Comparison of ENCODE assay signal across 8 cellular contexts in genomic region chr19:17244618-17245534, GRCh38. TPM values are rescaled to one million over a fixed set of nuclear protein-coding genes. Genes with fewer than 3 reads are reported as not detected.
DNase-seq lines count a peak whose midpoint lies in the region; ATAC-seq and TF ChIP-seq lines count a peak whose summit lies in the region.

No MANE protein-coding gene starts in this region.

- peak overlapping the region; percentile 49 for H3K4me2 ChIP-seq in mesenchymal stem cell (ENCODE audit: low read length, poor library complexity, severe bottlenecking)

- peaks cover 6% of the 10 kb centered on the region for H3K79me1 ChIP-seq in mesenchymal stem cell (replicated peaks; ENCODE audit: low read length, poor library complexity, severe bottlenecking)

- H3K36me3 ChIP-seq in HUES6 (ENCODE audit: control insufficient read depth, insufficient read depth, low read length), result peaks cover 12% of the 10 kb centered on the region
- peaks cover 0 to 16% of the 10 kb centered on the region in 2 experiments for H3K36me3 ChIP-seq in mesenchymal stem cell (ENCODE audit: control insufficient read depth in 1 of 2, insufficient read depth in 2 of 2, low read depth in 1 of 2, low read length in 2 of 2)
- peaks cover 0 to 7% of the 10 kb centered on the region in 2 donors for H3K36me3 ChIP-seq in vagina

- peak overlapping the region; percentile 93 for H3K27ac Mint-ChIP-seq in MCF 10A (ENCODE audit: low read depth, unreplicated experiment)

- peak overlapping the region in 1 of 2 experiments; percentile 99 for H3K23ac ChIP-seq in mesenchymal stem cell (ENCODE audit: low read length in 2 of 2)

- H2BK15ac ChIP-seq in mesenchymal stem cell (ENCODE audit: low read depth, poor library complexity, severe bottlenecking), result peak overlapping the region; percentile 94

- peak overlapping the region; percentile 1 for H2BK5ac ChIP-seq in mesenchymal stem cell (ENCODE audit: low read depth, low read length, poor library complexity, severe bottlenecking)

- peaks cover 21% of the 10 kb centered on the region for H3K36me3 Mint-ChIP-seq in MCF 10A (ENCODE audit: insufficient read depth, unreplicated experiment)

- H2BK120ac ChIP-seq in mesenchymal stem cell (ENCODE audit: low read depth, low read length), result peak overlapping the region; percentile 93

- peaks cover 38% of the 10 kb centered on the region for H3K4me1 Mint-ChIP-seq in MCF 10A (ENCODE audit: insufficient read depth, unreplicated experiment)

- TF ChIP-seq CTCF in MCF 10A (IDR thresholded peaks at IDR 0.05; ENCODE audit: unreplicated experiment), result no peak
- no peak for TF ChIP-seq CTCF in vagina (IDR thresholded peaks at IDR 0.05)

- H2AFZ ChIP-seq in mesenchymal stem cell (ENCODE audit: low read depth, low read length), result no peak overlapping the region

- H3K9me3 ChIP-seq in HUES6 (ENCODE audit: control insufficient read depth, insufficient read depth, low read depth, low read length) (no peaks in the 10 kb centered on the region), mesenchymal stem cell (ENCODE audit: control insufficient read depth, low read length) (no peaks in the 10 kb centered on the region), vagina (no peaks in the 10 kb centered on the region)

- peaks cover 47% of the 10 kb centered on the region for H3K4me1 ChIP-seq in HUES6 (ENCODE audit: control insufficient read depth, insufficient read depth, low read length)
- H3K4me1 ChIP-seq in mesenchymal stem cell (ENCODE audit: control insufficient read depth, insufficient read depth, low read depth, low read length), result peaks cover 53% of the 10 kb centered on the region
- H3K4me1 ChIP-seq in vagina, result peaks cover 55% of the 10 kb centered on the region

- H3K4me3 ChIP-seq in HUES6 (ENCODE audit: low read depth, low read length), result peak overlapping the region; percentile 99
- peak overlapping the region; percentile 90 to 92 for H3K4me3 ChIP-seq in mesenchymal stem cell (ENCODE audit: insufficient read depth in 1 of 2, low read depth in 1 of 2, low read length in 2 of 2)
- H3K4me3 ChIP-seq in vagina, result peak overlapping the region; percentile 81

- H3K27me3 Mint-ChIP-seq in MCF 10A (ENCODE audit: insufficient read depth, unreplicated experiment), result no peaks in the 10 kb centered on the region

- H2AK5ac ChIP-seq in mesenchymal stem cell (ENCODE audit: low read length, severe bottlenecking), result peak overlapping the region; percentile 5

- CTCF ChIA-PET in MCF 10A (lab: Yijun Ruan, JAX), result no interaction called here

- peak; percentile 16 for ATAC-seq in GM18505 (IDR thresholded peaks at IDR 0.05; ENCODE audit: unreplicated experiment)
- ATAC-seq in GM21390 (IDR thresholded peaks at IDR 0.05; ENCODE audit: unreplicated experiment), result no peak

- 1% methylated on average over 62 of the region's 100 CpGs for WGBS in mesenchymal stem cell

- peak overlapping the region; percentile 86 for H3K9ac ChIP-seq in HUES6 (ENCODE audit: low read length)
- peak overlapping the region; percentile 79 for H3K9ac ChIP-seq in mesenchymal stem cell (ENCODE audit: low read length)

- H3K4me3 Mint-ChIP-seq in MCF 10A (ENCODE audit: unreplicated experiment), result peak overlapping the region; percentile 89

- POLR2A ChIA-PET in MCF 10A (lab: Yijun Ruan, JAX), result interaction anchor here (0.7 to 4.3 kb wide), 12 partner anchors 10 to 1176 kb away, joined by 3 to 34 read pairs (median 7); partner anchors contain the start of genes BABAM1, HAUS8, MRPL34 and MYO9B

- H4K8ac ChIP-seq in mesenchymal stem cell (ENCODE audit: low read length), result peak overlapping the region; percentile 43

- TF ChIP-seq POLR2A in GM18505 (IDR thresholded peaks at IDR 0.05; ENCODE audit: borderline replicate concordance, extremely low read depth, insufficient read depth, insufficient read length), result no peak
- TF ChIP-seq POLR2A in vagina (IDR thresholded peaks at IDR 0.05), result no peak

- peak overlapping the region; percentile 85 to 98 for H3K18ac ChIP-seq in mesenchymal stem cell (ENCODE audit: low read depth in 1 of 2, low read length in 2 of 2)

- H3K4ac ChIP-seq in mesenchymal stem cell (ENCODE audit: low read depth in 1 of 2, low read length in 2 of 2), result peak overlapping the region; percentile 98 to 99

- BruUV-seq in MCF 10A (replicated peaks; lab: Mats Ljungman, UMichigan), result no TSS peak

- no peaks in the 10 kb centered on the region for H3K27me3 ChIP-seq in HUES6 (ENCODE audit: control insufficient read depth, insufficient read depth, low read length)
- no peaks in the 10 kb centered on the region for H3K27me3 ChIP-seq in mesenchymal stem cell (ENCODE audit: control insufficient read depth in 1 of 2, insufficient read depth in 1 of 2, low read length in 2 of 2)
- H3K27me3 ChIP-seq in vagina, result no peaks in the 10 kb centered on the region

- no peak for DNase-seq in MCF 10A (ENCODE audit: unreplicated experiment)
- DNase-seq in mesenchymal stem cell, result no peak
- no peak for DNase-seq in vagina (ENCODE audit: extremely low spot score in 2 of 2)
- DNase-seq in pons (ENCODE audit: low spot score), result no peak
- no peak for DNase-seq in NCI-H1092 (lab: John Stamatoyannopoulos, UW)

- H3K14ac ChIP-seq in mesenchymal stem cell (ENCODE audit: low read length in 2 of 2), result peak overlapping the region; percentile 80 to 84

- H2BK12ac ChIP-seq in mesenchymal stem cell (ENCODE audit: low read length in 2 of 2), result peak overlapping the region; percentile 5 to 11

- intact Hi-C loops in MCF 10A (cut with micrococcal nuclease), result no loop called here
- intact Hi-C loops in vagina (cut with DNase I), result no loop called here

- peak overlapping the region; percentile 90 for H4K91ac ChIP-seq in mesenchymal stem cell (ENCODE audit: low read length)

- no peaks in the 10 kb centered on the region for H3K9me3 Mint-ChIP-seq in MCF 10A (ENCODE audit: unreplicated experiment)

- H3K27ac ChIP-seq in HUES6 (ENCODE audit: low read depth, low read length) (peak overlapping the region; percentile 85), mesenchymal stem cell (ENCODE audit: low read length, poor library complexity, severe bottlenecking) (peak overlapping the region; percentile 22), vagina (peak overlapping the region; percentile 85)

RNA-seq across cellular contexts. Expression of gene NR2F6, which starts 0.8 kb away (rescaled TPM):
- total RNA-seq in MCF 10A (2022) (32.8 and 36.3 TPM in 2 replicates), vagina (41.3 TPM)
- 47.1 TPM for polyA plus RNA-seq in mesenchymal stem cell (2013, experiment 1 of 2)
- 46.4 TPM for polyA plus RNA-seq in mesenchymal stem cell (2013, experiment 2 of 2)

RNA-seq across cellular contexts. Expression of gene OCEL1, which starts 18.9 kb away (rescaled TPM):
- 13.7 and 14.3 TPM in 2 replicates for total RNA-seq in MCF 10A (2022)
- 49.4 TPM for polyA plus RNA-seq in mesenchymal stem cell (2013, experiment 1 of 2)
- 49.0 TPM for polyA plus RNA-seq in mesenchymal stem cell (2013, experiment 2 of 2)
- total RNA-seq in vagina, result 24.1 TPM

RNA-seq across cellular contexts. Expression of gene USHBP1, which starts 19.7 kb away (rescaled TPM):
- total RNA-seq in MCF 10A (2022) (not detected in 2 replicates), vagina (20.4 TPM)
- polyA plus RNA-seq in mesenchymal stem cell (2013, experiment 1 of 2), result not detected
- polyA plus RNA-seq in mesenchymal stem cell (2013, experiment 2 of 2), result not detected

RNA-seq across cellular contexts. Expression of gene BABAM1, which starts 22.4 kb away (rescaled TPM):
- 96.1 and 104 TPM in 2 replicates for total RNA-seq in MCF 10A (2022)
- 100 TPM for polyA plus RNA-seq in mesenchymal stem cell (2013, experiment 1 of 2)
- polyA plus RNA-seq in mesenchymal stem cell (2013, experiment 2 of 2), result 103 TPM
- total RNA-seq in vagina, result 59.7 TPM

RNA-seq across cellular contexts. Expression of gene USE1, which starts 29.7 kb away (rescaled TPM):
- total RNA-seq in MCF 10A (2022) (29.9 and 47.9 TPM in 2 replicates), vagina (30.9 TPM)
- polyA plus RNA-seq in mesenchymal stem cell (2013, experiment 1 of 2), result 25.2 TPM
- polyA plus RNA-seq in mesenchymal stem cell (2013, experiment 2 of 2), result 24.3 TPM

Comparison
In these comparisons a context has a peak if more than half of its experiments do, and no peak if none do; other contexts are left out.
1. H3K27ac ChIP-seq: peak in every context shown above with its lines; median percentile 85 in HUES6; 85 in vagina; 22 in mesenchymal stem cell.
2. RNA of gene USHBP1, which starts 19.7 kb away (total RNA-seq): 20.4 TPM in vagina (single experiment); not detected in MCF 10A; every median in the first group is over 10 times any median in the second.
3. Peak in every context shown above with its lines, with median percentiles within 50 percentile points of each other: H3K4me3 ChIP-seq.